ENCODE assay signal across 17 cellular contexts in the genomic region with DNA sequence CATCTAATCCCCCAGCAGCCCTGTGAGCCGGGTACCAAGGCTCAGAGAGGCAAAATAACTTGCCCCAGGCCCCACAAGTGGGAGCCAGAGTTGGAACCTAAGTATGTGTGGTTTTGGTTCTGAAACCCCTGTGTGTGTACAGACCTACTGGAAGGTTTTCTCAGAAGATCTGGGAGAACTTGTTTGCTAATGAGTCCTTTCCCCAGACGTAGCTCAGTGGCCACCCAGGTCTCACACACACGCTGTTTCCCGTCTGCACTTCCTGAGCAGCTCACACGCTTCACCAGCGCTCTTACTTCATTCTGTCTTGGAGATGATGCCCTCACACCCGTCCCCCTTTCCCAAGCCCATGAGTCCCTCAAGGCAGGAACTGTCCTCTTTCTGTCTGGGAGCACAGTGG. TPM values are rescaled to one million over a fixed set of nuclear protein-coding genes. Genes with fewer than 3 reads are reported as not detected.
"Had no signal": no experiment of that assay in that cellular context is flagged by ENCODE, and none has a peak within 500 bp of the region (broad histone marks: within the 10 kb centered on the region; RNA-seq: fewer than 3 reads in every experiment).

No MANE protein-coding gene starts in this region.

- H3K27me3 ChIP-seq: body of pancreas, sigmoid colon, suprapubic skin had no signal

- ATAC-seq: activated CD4-positive, CD25-positive, alpha-beta regulatory T cell treated with anti-CD3 and anti-CD28 coated beads, Interleukin-2, amount 50 U/mL, for 24 hours; body of pancreas; natural killer cell treated with Interleukin-12 subunit alpha and Interleukin-12 subunit beta and Interleukin-15 and Interleukin-18, amount 100 ng/mL, for 72 hours had no signal

- H3K9me3 ChIP-seq: body of pancreas, suprapubic skin had no signal

- H3K27ac ChIP-seq: body of pancreas, suprapubic skin had no signal

- H3K36me3 ChIP-seq: sigmoid colon, suprapubic skin had no signal

- DNase-seq: amniotic stem cell; body of pancreas; central memory CD4-positive, alpha-beta T cell; cortex of kidney; erythroblast; glutamatergic neuron; nucleus accumbens; sigmoid colon; stimulated activated CD4-positive, alpha-beta T cell treated with anti-CD3 and anti-CD28 coated beads, Interleukin-12 subunit alpha, Interleukin-12 subunit beta, amount 100 ng/mL, for 4 hours; stimulated activated naive CD4-positive, alpha-beta T cell treated with Interleukin-2 at 50 U/mL for 16 hours had no signal

- H3K4me3 ChIP-seq: body of pancreas, sigmoid colon, suprapubic skin had no signal

RNA-seq across cellular contexts. Expression of a gene that starts 8.2 kb away (rescaled TPM):
- total RNA-seq: activated T-helper 2 cell treated with anti-CD3 and anti-CD28 coated beads, Interferon-gamma antibody, Interleukin-2, Interleukin-4, amounts not matched to agents 10 μg/mL and 5 μg/mL and 100 μg/mL, durations not matched to agents 14 hours and 24 hours and 36 hours; natural killer cell treated with Interleukin-12 subunit alpha and Interleukin-12 subunit beta and Interleukin-15 and Interleukin-18, amount 100 ng/mL, for 72 hours; pulmonary artery endothelial cell; T-helper 2 cell treated with Interferon-gamma antibody and Interleukin-4, amounts not matched to agents 100 ng/mL and 5 ng/mL, for 36 hours; urinary bladder had no signal

RNA-seq across cellular contexts. Expression of a gene that starts 22.3 kb away (rescaled TPM):
- total RNA-seq: pulmonary artery endothelial cell; T-helper 2 cell treated with Interferon-gamma antibody and Interleukin-4, amounts not matched to agents 100 ng/mL and 5 ng/mL, for 36 hours had no signal
